Comparison of ENCODE assay signal across 1 cellular context in genomic region chr3:56919797-56920195, GRCh38.
TF ChIP-seq lines count a peak whose summit lies in the region.

No MANE protein-coding gene starts in this region.

TF ChIP-seq in SK-N-SH treated with all-trans-retinoic acid at 6 μM for 48 hours, 23 proteins besides CTCF, POLR2A, EP300 and RAD21 (continued from another document):
- no peak for TF ChIP-seq TOX (CRISPR knock-in tag; IDR thresholded peaks at IDR 0.05; ENCODE audit: borderline replicate concordance)
- no peak for TF ChIP-seq TCF4 (CRISPR knock-in tag; IDR thresholded peaks at IDR 0.05; ENCODE audit: borderline replicate concordance)
- no peak for TF ChIP-seq CSRNP3 (CRISPR knock-in tag; IDR thresholded peaks at IDR 0.05)
- TF ChIP-seq, protein P1, sequence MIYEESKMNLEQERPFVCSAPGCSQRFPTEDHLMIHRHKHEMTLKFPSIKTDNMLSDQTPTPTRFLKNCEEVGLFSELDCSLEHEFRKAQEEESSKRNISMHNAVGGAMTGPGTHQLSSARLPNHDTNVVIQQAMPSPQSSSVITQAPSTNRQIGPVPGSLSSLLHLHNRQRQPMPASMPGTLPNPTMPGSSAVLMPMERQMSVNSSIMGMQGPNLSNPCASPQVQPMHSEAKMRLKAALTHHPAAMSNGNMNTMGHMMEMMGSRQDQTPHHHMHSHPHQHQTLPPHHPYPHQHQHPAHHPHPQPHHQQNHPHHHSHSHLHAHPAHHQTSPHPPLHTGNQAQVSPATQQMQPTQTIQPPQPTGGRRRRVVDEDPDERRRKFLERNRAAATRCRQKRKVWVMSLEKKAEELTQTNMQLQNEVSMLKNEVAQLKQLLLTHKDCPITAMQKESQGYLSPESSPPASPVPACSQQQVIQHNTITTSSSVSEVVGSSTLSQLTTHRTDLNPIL (CRISPR knock-in tag; IDR thresholded peaks at IDR 0.05; ENCODE audit: low read depth): no peak
- no peak for TF ChIP-seq ZC3H10 (CRISPR knock-in tag; IDR thresholded peaks at IDR 0.05)
- no peak for TF ChIP-seq ZFP30 (CRISPR knock-in tag; IDR thresholded peaks at IDR 0.05)
- TF ChIP-seq, protein P2, sequence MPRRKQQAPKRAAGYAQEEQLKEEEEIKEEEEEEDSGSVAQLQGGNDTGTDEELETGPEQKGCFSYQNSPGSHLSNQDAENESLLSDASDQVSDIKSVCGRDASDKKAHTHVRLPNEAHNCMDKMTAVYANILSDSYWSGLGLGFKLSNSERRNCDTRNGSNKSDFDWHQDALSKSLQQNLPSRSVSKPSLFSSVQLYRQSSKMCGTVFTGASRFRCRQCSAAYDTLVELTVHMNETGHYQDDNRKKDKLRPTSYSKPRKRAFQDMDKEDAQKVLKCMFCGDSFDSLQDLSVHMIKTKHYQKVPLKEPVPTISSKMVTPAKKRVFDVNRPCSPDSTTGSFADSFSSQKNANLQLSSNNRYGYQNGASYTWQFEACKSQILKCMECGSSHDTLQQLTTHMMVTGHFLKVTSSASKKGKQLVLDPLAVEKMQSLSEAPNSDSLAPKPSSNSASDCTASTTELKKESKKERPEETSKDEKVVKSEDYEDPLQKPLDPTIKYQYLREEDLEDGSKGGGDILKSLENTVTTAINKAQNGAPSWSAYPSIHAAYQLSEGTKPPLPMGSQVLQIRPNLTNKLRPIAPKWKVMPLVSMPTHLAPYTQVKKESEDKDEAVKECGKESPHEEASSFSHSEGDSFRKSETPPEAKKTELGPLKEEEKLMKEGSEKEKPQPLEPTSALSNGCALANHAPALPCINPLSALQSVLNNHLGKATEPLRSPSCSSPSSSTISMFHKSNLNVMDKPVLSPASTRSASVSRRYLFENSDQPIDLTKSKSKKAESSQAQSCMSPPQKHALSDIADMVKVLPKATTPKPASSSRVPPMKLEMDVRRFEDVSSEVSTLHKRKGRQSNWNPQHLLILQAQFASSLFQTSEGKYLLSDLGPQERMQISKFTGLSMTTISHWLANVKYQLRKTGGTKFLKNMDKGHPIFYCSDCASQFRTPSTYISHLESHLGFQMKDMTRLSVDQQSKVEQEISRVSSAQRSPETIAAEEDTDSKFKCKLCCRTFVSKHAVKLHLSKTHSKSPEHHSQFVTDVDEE (CRISPR knock-in tag; IDR thresholded peaks at IDR 0.05): no peak
- TF ChIP-seq OSR1 (CRISPR knock-in tag; IDR thresholded peaks at IDR 0.05): no peak
- no peak for TF ChIP-seq ZNF565 (CRISPR knock-in tag; conservative IDR thresholded peaks at IDR 0.05; ENCODE audit: low read depth)
- no peak for TF ChIP-seq SNAI2 (CRISPR knock-in tag; IDR thresholded peaks at IDR 0.05)
